In the genomic region with DNA sequence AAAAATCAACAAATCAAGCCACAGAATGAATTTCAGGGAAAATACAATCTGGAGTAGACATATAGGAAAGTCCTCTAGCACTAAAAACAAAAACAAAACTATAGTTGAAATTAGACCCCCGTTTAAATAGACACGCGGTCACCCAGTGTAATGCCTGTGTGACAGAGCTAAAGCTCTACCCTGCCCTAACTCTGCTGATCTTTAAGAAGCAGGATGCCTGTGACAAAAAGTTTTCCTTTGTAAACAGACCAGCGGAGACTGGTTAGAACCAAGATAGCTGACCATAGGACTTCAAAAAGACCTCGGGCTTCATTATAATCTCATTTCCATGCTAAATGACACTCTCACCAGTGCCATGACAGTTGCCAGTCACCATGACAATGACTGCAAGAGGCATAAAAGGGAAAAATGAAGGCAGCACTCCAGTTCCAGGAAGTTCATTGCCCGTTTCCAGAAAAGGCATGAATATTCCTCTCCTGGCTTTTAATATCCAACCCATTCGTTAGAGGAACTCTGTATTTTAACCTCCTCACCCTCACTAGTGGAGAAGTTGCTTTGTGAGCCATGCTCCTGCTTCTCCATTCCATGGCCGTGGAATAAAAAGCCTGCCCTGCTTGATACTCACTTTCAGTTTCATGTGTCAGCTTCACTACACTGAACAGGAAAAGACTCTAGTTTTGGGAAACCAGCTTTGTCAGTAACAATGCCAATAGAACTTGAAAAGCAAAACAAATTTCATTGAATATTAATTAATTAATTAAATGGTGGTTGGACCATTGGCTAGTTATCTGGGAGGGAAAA, we compare ENCODE assay signal across 12 cellular contexts.
DNase-seq lines count a peak whose midpoint lies in the region; ATAC-seq and TF ChIP-seq lines count a peak whose summit lies in the region.
"Had no signal": no experiment of that assay in that cellular context is flagged by ENCODE, and none has a peak within 500 bp of the region (broad histone marks: within the 10 kb centered on the region; RNA-seq: fewer than 3 reads in every experiment).

No MANE protein-coding gene starts in this region.

- no peaks in the 10 kb centered on the region for H3F3A ChIP-seq in neural progenitor cell (ENCODE audit: low read depth)

- H3K4me3 Mint-ChIP-seq in activated CD4-positive, alpha-beta T cell treated with anti-CD3 and anti-CD28 coated beads, Interleukin-2, amount 10 ng/mL, durations not matched to agents 7 days and 5 days, result peak overlapping the region; percentile 74
- H3K4me3 Mint-ChIP-seq in activated naive CD8-positive, alpha-beta T cell treated with anti-CD3 and anti-CD28 coated beads, Interleukin-2, amount 10 ng/mL, durations not matched to agents 7 days and 5 days, result peak overlapping the region; percentile 78
- no peak overlapping the region for H3K4me3 Mint-ChIP-seq in neural progenitor cell
- H3K4me3 Mint-ChIP-seq: central memory CD8-positive, alpha-beta T cell; type B pancreatic cell had no signal

- CTCF ChIA-PET in activated CD4-positive, alpha-beta T cell treated with anti-CD3 and anti-CD28 coated beads, Interleukin-2, amount 10 ng/mL, durations not matched to agents 7 days and 5 days (lab: Charles Lee), result no interaction called here

- TF ChIP-seq CTCF in thoracic aorta (IDR thresholded peaks at IDR 0.05) (no peak), neural progenitor cell (IDR thresholded peaks at IDR 0.05) (no peak)

- DNase-seq in activated CD4-positive, alpha-beta T cell treated with anti-CD3 and anti-CD28 coated beads, Interleukin-2, amount 10 ng/mL, durations not matched to agents 7 days and 5 days, result no peak
- no peak for DNase-seq in activated CD4-positive, alpha-beta T cell treated with anti-CD3 and anti-CD28 coated beads for 48 hours
- DNase-seq in activated naive CD8-positive, alpha-beta T cell treated with anti-CD3 and anti-CD28 coated beads, Interleukin-2, amount 10 ng/mL, durations not matched to agents 7 days and 5 days, result no peak
- DNase-seq in kidney tubule cell (ENCODE audit: low spot score) (peak; percentile 3), thoracic aorta (ENCODE audit: low spot score) (no peak), neural progenitor cell (ENCODE audit: low spot score) (no peak), posterior cingulate gyrus (no peak)
- DNase-seq: BE2C, SHP77 treated with DMSO at 0.1 percent for 48 hours had no signal

- no peaks in the 10 kb centered on the region for H3K9me3 ChIP-seq in thoracic aorta
- no peaks in the 10 kb centered on the region for H3K9me3 ChIP-seq in neural progenitor cell (ENCODE audit: low read depth)
- H3K9me3 ChIP-seq: BE2C had no signal

- H3K27me3 ChIP-seq in thoracic aorta (replicated peaks; ENCODE audit: insufficient read depth) (no peaks in the 10 kb centered on the region), neural progenitor cell (no peaks in the 10 kb centered on the region)

- peaks cover 8% of the 10 kb centered on the region for H3K4me1 Mint-ChIP-seq in activated CD4-positive, alpha-beta T cell treated with anti-CD3 and anti-CD28 coated beads, Interleukin-2, amount 10 ng/mL, durations not matched to agents 7 days and 5 days
- peaks cover 4% of the 10 kb centered on the region for H3K4me1 Mint-ChIP-seq in activated naive CD8-positive, alpha-beta T cell treated with anti-CD3 and anti-CD28 coated beads, Interleukin-2, amount 10 ng/mL, durations not matched to agents 7 days and 5 days
- peaks cover 5% of the 10 kb centered on the region for H3K4me1 Mint-ChIP-seq in neural progenitor cell
- H3K4me1 Mint-ChIP-seq: central memory CD8-positive, alpha-beta T cell had no signal

- H3K27ac Mint-ChIP-seq in activated CD4-positive, alpha-beta T cell treated with anti-CD3 and anti-CD28 coated beads, Interleukin-2, amount 10 ng/mL, durations not matched to agents 7 days and 5 days, result peak overlapping the region; percentile 78
- peak overlapping the region; percentile 17 for H3K27ac Mint-ChIP-seq in activated naive CD8-positive, alpha-beta T cell treated with anti-CD3 and anti-CD28 coated beads, Interleukin-2, amount 10 ng/mL, durations not matched to agents 7 days and 5 days
- no peak overlapping the region for H3K27ac Mint-ChIP-seq in neural progenitor cell
- H3K27ac Mint-ChIP-seq: type B pancreatic cell had no signal

- no peak overlapping the region for H2AFZ ChIP-seq in neural progenitor cell (replicated peaks)

- H3K27ac ChIP-seq in thoracic aorta, result no peak overlapping the region
- no peak overlapping the region for H3K27ac ChIP-seq in neural progenitor cell

- no peaks in the 10 kb centered on the region for H3K36me3 ChIP-seq in thoracic aorta
- no peaks in the 10 kb centered on the region for H3K36me3 ChIP-seq in neural progenitor cell
- H3K36me3 ChIP-seq: BE2C had no signal

- H3K4me3 ChIP-seq in thoracic aorta, result peak overlapping the region; percentile 65
- H3K4me3 ChIP-seq in neural progenitor cell, result no peak overlapping the region

- no peak overlapping the region for H3K9ac ChIP-seq in neural progenitor cell

- intact Hi-C loops in posterior cingulate gyrus (cut with DNase I), result no loop called here

- no peak overlapping the region for H3K4me2 ChIP-seq in neural progenitor cell

- ATAC-seq in activated naive CD8-positive, alpha-beta T cell treated with anti-CD3 and anti-CD28 coated beads, Interleukin-2, amount 10 ng/mL, durations not matched to agents 7 days and 5 days (ENCODE audit: low read depth), result no peak
- ATAC-seq in thoracic aorta (ENCODE audit: insufficient number of reproducible peaks, low FRiP score, low read depth) (no peak), GM21447 (IDR thresholded peaks at IDR 0.05; ENCODE audit: unreplicated experiment) (no peak)

- H3K36me3 Mint-ChIP-seq in activated CD4-positive, alpha-beta T cell treated with anti-CD3 and anti-CD28 coated beads, Interleukin-2, amount 10 ng/mL, durations not matched to agents 7 days and 5 days (ENCODE audit: low read depth), result no peaks in the 10 kb centered on the region
- H3K36me3 Mint-ChIP-seq in activated naive CD8-positive, alpha-beta T cell treated with anti-CD3 and anti-CD28 coated beads, Interleukin-2, amount 10 ng/mL, durations not matched to agents 7 days and 5 days, result no peaks in the 10 kb centered on the region
- H3K36me3 Mint-ChIP-seq in neural progenitor cell, result no peaks in the 10 kb centered on the region
- H3K36me3 Mint-ChIP-seq: type B pancreatic cell had no signal

- peaks cover 22% of the 10 kb centered on the region for H3K27me3 Mint-ChIP-seq in activated CD4-positive, alpha-beta T cell treated with anti-CD3 and anti-CD28 coated beads, Interleukin-2, amount 10 ng/mL, durations not matched to agents 7 days and 5 days
- H3K27me3 Mint-ChIP-seq in activated naive CD8-positive, alpha-beta T cell treated with anti-CD3 and anti-CD28 coated beads, Interleukin-2, amount 10 ng/mL, durations not matched to agents 7 days and 5 days, result peaks cover 36% of the 10 kb centered on the region
- no peaks in the 10 kb centered on the region for H3K27me3 Mint-ChIP-seq in neural progenitor cell (ENCODE audit: insufficient read depth, low read depth)

- H3K4me1 ChIP-seq in thoracic aorta (ENCODE audit: control insufficient read depth in 1 of 2, low read depth in 2 of 2) (no peaks in the 10 kb centered on the region), neural progenitor cell (no peaks in the 10 kb centered on the region)
- H3K4me1 ChIP-seq: BE2C had no signal

- POLR2A ChIA-PET in activated CD4-positive, alpha-beta T cell treated with anti-CD3 and anti-CD28 coated beads, Interleukin-2, amount 10 ng/mL, durations not matched to agents 7 days and 5 days (lab: Charles Lee), result no interaction called here
- POLR2A ChIA-PET in activated naive CD8-positive, alpha-beta T cell treated with anti-CD3 and anti-CD28 coated beads, Interleukin-2, amount 10 ng/mL, durations not matched to agents 7 days and 5 days (lab: Charles Lee), result no interaction called here

- no peaks in the 10 kb centered on the region for H3K9me3 Mint-ChIP-seq in activated CD4-positive, alpha-beta T cell treated with anti-CD3 and anti-CD28 coated beads, Interleukin-2, amount 10 ng/mL, durations not matched to agents 7 days and 5 days
- no peaks in the 10 kb centered on the region for H3K9me3 Mint-ChIP-seq in activated naive CD8-positive, alpha-beta T cell treated with anti-CD3 and anti-CD28 coated beads, Interleukin-2, amount 10 ng/mL, durations not matched to agents 7 days and 5 days
- H3K9me3 Mint-ChIP-seq in neural progenitor cell, result no peaks in the 10 kb centered on the region
- H3K9me3 Mint-ChIP-seq: central memory CD8-positive, alpha-beta T cell had no signal

- H3K79me2 ChIP-seq in neural progenitor cell (ENCODE audit: low read depth), result no peaks in the 10 kb centered on the region

- H4K20me1 ChIP-seq in neural progenitor cell (ENCODE audit: low read depth), result no peaks in the 10 kb centered on the region
